ENCODE assay signal across 8 cellular contexts in genomic region chr16:70685938-70686375, GRCh38. TPM values are rescaled to one million over a fixed set of nuclear protein-coding genes. Genes with fewer than 3 reads are reported as not detected.
DNase-seq lines count a peak whose midpoint lies in the region; ATAC-seq, FAIRE-seq and TF ChIP-seq lines count a peak whose summit lies in the region.

A gene with protein sequence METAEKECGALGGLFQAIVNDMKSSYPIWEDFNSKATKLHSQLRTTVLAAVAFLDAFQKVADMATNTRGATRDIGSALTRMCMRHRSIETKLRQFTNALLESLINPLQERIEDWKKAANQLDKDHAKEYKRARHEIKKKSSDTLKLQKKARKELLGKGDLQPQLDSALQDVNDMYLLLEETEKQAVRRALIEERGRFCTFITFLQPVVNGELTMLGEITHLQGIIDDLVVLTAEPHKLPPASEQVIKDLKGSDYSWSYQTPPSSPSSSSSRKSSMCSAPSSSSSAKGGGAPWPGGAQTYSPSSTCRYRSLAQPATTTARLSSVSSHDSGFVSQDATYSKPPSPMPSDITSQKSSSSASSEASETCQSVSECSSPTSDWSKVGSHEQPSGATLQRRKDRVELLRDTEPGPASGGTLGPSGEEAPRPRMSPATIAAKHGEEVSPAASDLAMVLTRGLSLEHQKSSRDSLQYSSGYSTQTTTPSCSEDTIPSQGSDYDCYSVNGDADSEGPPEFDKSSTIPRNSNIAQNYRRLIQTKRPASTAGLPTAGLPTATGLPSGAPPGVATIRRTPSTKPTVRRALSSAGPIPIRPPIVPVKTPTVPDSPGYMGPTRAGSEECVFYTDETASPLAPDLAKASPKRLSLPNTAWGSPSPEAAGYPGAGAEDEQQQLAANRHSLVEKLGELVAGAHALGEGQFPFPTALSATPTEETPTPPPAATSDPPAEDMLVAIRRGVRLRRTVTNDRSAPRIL (minus strand): TSS chr16:70686053. CDS start chr16:70685791, 262 bp downstream.

- CTCF ChIA-PET in BJ (lab: Yijun Ruan, JAX) (interaction anchor here (1.0 to 11.1 kb wide), 4 partner anchors 17 to 85 kb away, joined by 3 to 117 read pairs (median 27); no protein-coding TSS in a partner anchor), GM12878 (lab: Yijun Ruan, JAX) (no interaction called here)

- 0% methylated on average over 5 of the region's 72 CpGs for WGBS in GM12878 (ENCODE audit: insufficient coverage, insufficient replicate concordance, low lambda C conversion rate, missing lambda C conversion rate)

- TF ChIP-seq EP300 in GM12878 (IDR thresholded peaks at IDR 0.05; ENCODE audit: borderline replicate concordance in 1 of 2, control insufficient read depth in 1 of 2, low read depth in 2 of 2, low read length in 2 of 2), result no peak

- H3K9ac ChIP-seq in GM12878 (ENCODE audit: control insufficient read depth, insufficient read depth, low read length), result no peak within 1 kb of the TSS

- intact Hi-C loops in GM12878 (cut with micrococcal nuclease; ENCODE audit: unreplicated experiment), result no loop called here
- intact Hi-C loops in posterior cingulate gyrus (cut with DNase I), result no loop called here

- no peaks in the 10 kb centered on the region for H3K9me3 ChIP-seq in HAP-1
- H3K9me3 ChIP-seq in GM12878 (replicated peaks; ENCODE audit: control insufficient read depth, insufficient read depth, low read length), result no peaks in the 10 kb centered on the region
- H3K9me3 ChIP-seq in right atrium auricular region, result no peaks in the 10 kb centered on the region

- RAD21 ChIA-PET in GM12878 (lab: Charles Lee; ENCODE audit: unreplicated experiment), result no interaction called here

- H3K27me3 ChIP-seq in BJ (ENCODE audit: control insufficient read depth, insufficient read depth, low read length), result no peaks in the 10 kb centered on the region
- H3K27me3 ChIP-seq in HAP-1 (ENCODE audit: low read depth), result no peaks in the 10 kb centered on the region
- H3K27me3 ChIP-seq in GM12878 (replicated peaks in 1 of 2; ENCODE audit: control insufficient read depth in 2 of 2, insufficient read depth in 2 of 2, low read length in 1 of 2), result no peaks in the 10 kb centered on the region
- no peaks in the 10 kb centered on the region for H3K27me3 ChIP-seq in right atrium auricular region

- H3K27ac ChIP-seq in GM12878 (ENCODE audit: control insufficient read depth, insufficient read depth) (no peak within 1 kb of the TSS), right atrium auricular region (peak within 1 kb of the TSS; percentile 85 to 93)

- H3K4me1 ChIP-seq in HAP-1, result no peaks in the 10 kb centered on the region; the same call in 1 of the 2 replicates
- H3K4me1 ChIP-seq in GM12878 (ENCODE audit: control insufficient read depth, insufficient read depth, low read length), result no peaks in the 10 kb centered on the region
- H3K4me1 ChIP-seq in right atrium auricular region, result peaks cover 0 to 92% of the 10 kb centered on the region in 2 donors

- no peak for TF ChIP-seq CTCF in BJ (IDR thresholded peaks at IDR 0.05; ENCODE audit: insufficient read depth, low read depth, low read length)
- no peak for TF ChIP-seq CTCF in GM12878 (IDR thresholded peaks at IDR 0.05 in 2 of 3, conservative IDR thresholded peaks at IDR 0.05 in 1 of 3; ENCODE audit: control insufficient read depth in 2 of 3, extremely low read depth in 1 of 3, insufficient read depth in 1 of 3, low read depth in 3 of 3, low read length in 3 of 3)
- TF ChIP-seq CTCF in right atrium auricular region (IDR thresholded peaks at IDR 0.05), result no peak

- BruUV-seq in GM12878 (replicated peaks; lab: Mats Ljungman, UMichigan), result no TSS peak

- TF ChIP-seq POLR2A in GM12878 (IDR thresholded peaks at IDR 0.05; ENCODE audit: low read depth, low read length), result no peak

- no peak within 1 kb of the TSS for H2AFZ ChIP-seq in GM12878 (ENCODE audit: control insufficient read depth, low read depth, low read length)

- no peak for FAIRE-seq in GM12878 (lab: Jason Lieb, UNC)

- in situ Hi-C loops in HAP-1 (cut with MboI; ENCODE audit: low sequenced_read_pairs) (no loop called here), GM12878 (cut with MboI) (no loop called here)

- H3K4me3 ChIP-seq in BJ (ENCODE audit: low read depth, low read length), result peak within 1 kb of the TSS; percentile 92
- peak within 1 kb of the TSS; percentile 74 for H3K4me3 ChIP-seq in HAP-1
- no peak within 1 kb of the TSS for H3K4me3 ChIP-seq in GM12878
- H3K4me3 ChIP-seq in right atrium auricular region, result peak within 1 kb of the TSS; percentile 71 to 75

- H3K4me2 ChIP-seq in GM12878 (ENCODE audit: control insufficient read depth, insufficient read depth), result no peak within 1 kb of the TSS

- no peak for DNase-seq in BJ (ENCODE audit: low read depth)
- peak; percentile 71 to 91 for DNase-seq in HAP-1 (ENCODE audit: low spot score in 2 of 2)
- peak; percentile 89 for DNase-seq in NCI-H82 (lab: John Stamatoyannopoulos, UW)
- DNase-seq in GM12878 (ENCODE audit: low read depth, low spot score), result no peak
- DNase-seq in right atrium auricular region (ENCODE audit: low spot score), result peak; percentile 75
- DNase-seq in posterior cingulate gyrus, result peak; percentile 71 to 97 (median 88)

- POLR2A ChIA-PET in BJ (lab: Charles Lee), result interaction anchor here (0.6 kb wide), 1 partner anchor 772 kb away, joined by 21 read pairs; no protein-coding TSS in a partner anchor
- POLR2A ChIA-PET in GM12878 (lab: Charles Lee), result no interaction called here

- no peaks in the 10 kb centered on the region for H3K79me2 ChIP-seq in GM12878 (ENCODE audit: control insufficient read depth, insufficient read depth, low read length)

- SMC1A ChIA-PET in GM12878 (lab: Charles Lee; ENCODE audit: uncharacterized antibody, unreplicated experiment), result no interaction called here

- ATAC-seq in GM12878 (no peak), HG02884 (IDR thresholded peaks at IDR 0.05; ENCODE audit: unreplicated experiment) (no peak), HG03442 (IDR thresholded peaks at IDR 0.05; ENCODE audit: unreplicated experiment) (no peak)

- H4K20me1 ChIP-seq in GM12878 (ENCODE audit: control insufficient read depth, insufficient read depth), result no peaks in the 10 kb centered on the region

- no peak for TF ChIP-seq RAD21 in GM12878 (IDR thresholded peaks at IDR 0.05; ENCODE audit: insufficient read depth, low read depth, low read length)

- peaks cover 19% of the 10 kb centered on the region for H3K36me3 ChIP-seq in BJ (ENCODE audit: control insufficient read depth, insufficient read depth, low read length)
- no peaks in the 10 kb centered on the region for H3K36me3 ChIP-seq in HAP-1 (replicated peaks)
- H3K36me3 ChIP-seq in GM12878 (ENCODE audit: control insufficient read depth in 2 of 2, insufficient read depth in 2 of 2, low read length in 1 of 2), result no peaks in the 10 kb centered on the region
- no peaks in the 10 kb centered on the region for H3K36me3 ChIP-seq in right atrium auricular region

TF ChIP-seq in GM12878, 131 proteins besides CTCF, POLR2A, EP300 and RAD21:
- TF ChIP-seq USF1 (IDR thresholded peaks at IDR 0.05; ENCODE audit: borderline replicate concordance, extremely low read length, insufficient read depth, low read depth, low read length) (peak; percentile 48), PAX5 (IDR thresholded peaks at IDR 0.05; ENCODE audit: borderline replicate concordance, low read depth, low read length) (no peak)
TF ChIP-seq in GM12878: peak in this region for 1.

RNA-seq across cellular contexts. Expression of the gene that starts here (rescaled TPM):
- polyA plus RNA-seq in BJ (2011; rRNA removed), result 86.4 and 170 TPM in 2 replicates
- 95.7 and 103 TPM in 2 replicates for polyA minus RNA-seq in BJ (2011; rRNA and poly(A)+ RNA removed)
- total RNA-seq in GM12878 (2013; cell fraction: nucleolus; rRNA removed), result 0.21 and 0.27 TPM in 2 replicates
- total RNA-seq in GM12878 (2014; rRNA removed), result under 0.01 and 0.16 TPM in 2 replicates
- total RNA-seq in GM12878 (2014; rRNA removed; fragmentation: Illumina TruSeq; extraction: Trizol), result 0.13 TPM in 1 of 2 replicates, not detected in the other
- 0.51 and 0.74 TPM in 2 replicates for total RNA-seq in GM12878 (2021)
- not detected for polyA plus RNA-seq in GM12878 (2011; ENCODE audit: low read depth)
- 0.01 and 0.05 TPM in 2 replicates for polyA plus RNA-seq in GM12878 (2011; rRNA removed)
- 0.01 and 0.05 TPM in 2 replicates for polyA plus RNA-seq in GM12878 (2011; cell fraction: cytosol; rRNA removed)
- 0.24 and 0.76 TPM in 2 replicates for polyA plus RNA-seq in GM12878 (2011; cell fraction: nucleus; rRNA removed)
- 0.06 and 0.39 TPM in 2 replicates for polyA plus RNA-seq in GM12878 (2012)
- polyA plus RNA-seq in GM12878 (2014; fragmentation: Illumina TruSeq; extraction: Trizol), result 0.03 and 0.25 TPM in 2 replicates
- not detected for polyA plus RNA-seq in GM12878 (2014; fragmentation: Nextera tagmentation; extraction: Ambion mirVana)
- 0.11 and 0.14 TPM in 2 replicates for polyA plus RNA-seq in GM12878 (2014; rRNA removed)
- not detected for polyA plus RNA-seq in GM12878 (2016; fragmentation: Nextera tagmentation; extraction: Ambion mirVana)
- not detected in 2 replicates for polyA minus RNA-seq in GM12878 (2011; rRNA and poly(A)+ RNA removed)
- polyA minus RNA-seq in GM12878 (2011; cell fraction: cytosol; rRNA and poly(A)+ RNA removed), result 0.40 and 1.1 TPM in 2 replicates
- polyA minus RNA-seq in GM12878 (2011; cell fraction: nucleus; rRNA and poly(A)+ RNA removed), result 0.48 TPM in 1 of 2 replicates, not detected in the other
- total RNA-seq in right atrium auricular region, result 10 to 100 TPM; 35.3 to 44.7 TPM

Comparison
In these comparisons a context has a peak if more than half of its experiments do, and no peak if none do; other contexts are left out.
1. RNA of the gene that starts here (total RNA-seq): 35.3 to 44.7 TPM in right atrium auricular region; under 0.01 to 0.74 TPM in GM12878; every median in the first group is over 10 times any median in the second.
2. RNA of the gene that starts here (polyA plus RNA-seq): 86.4 to 170 TPM in BJ; 0.01 to 0.76 TPM in GM12878; every median in the first group is over 10 times any median in the second.
3. DNase-seq: peak in HAP-1 (2 of 2), NCI-H82 (single experiment), right atrium auricular region (single experiment) and posterior cingulate gyrus (10 of 10); none in BJ (single experiment) and GM12878 (single experiment).